In genomic region chr20:56924976-56925695, GRCh38 we compare ENCODE assay signal across 1 cellular context.
TF ChIP-seq lines count a peak whose summit lies in the region.

No MANE protein-coding gene starts in this region.

TF ChIP-seq in HEK293, 187 proteins besides CTCF, POLR2A, EP300 and RAD21 (continued from another document and continues in another):
- no peak for TF ChIP-seq AEBP2 (tag by site-specific recombination; IDR thresholded peaks at IDR 0.05; ENCODE audit: borderline replicate concordance)
- TF ChIP-seq GFI1B (tag by site-specific recombination; IDR thresholded peaks at IDR 0.05), result no peak
- TF ChIP-seq ZNF391 (tag by site-specific recombination; IDR thresholded peaks at IDR 0.05; ENCODE audit: borderline replicate concordance, low read depth), result peak; percentile 34; the same call in 1 of the 2 replicates
- no peak for TF ChIP-seq ZNF521 (tag by site-specific recombination; IDR thresholded peaks at IDR 0.05)
- TF ChIP-seq ZNF596 (tag by site-specific recombination; IDR thresholded peaks at IDR 0.05), result no peak
- peak; percentile 74 for TF ChIP-seq WT1 (tag by site-specific recombination; IDR thresholded peaks at IDR 0.05)
- TF ChIP-seq ZNF670 (tag by site-specific recombination; IDR thresholded peaks at IDR 0.05; ENCODE audit: low read depth), result no peak
- TF ChIP-seq ZNF544 (tag by site-specific recombination; IDR thresholded peaks at IDR 0.05), result no peak
- no peak for TF ChIP-seq ZBTB11 (tag by site-specific recombination; conservative IDR thresholded peaks at IDR 0.05; ENCODE audit: low read depth)
- TF ChIP-seq ZNF571 (tag by site-specific recombination; IDR thresholded peaks at IDR 0.05), result no peak
- no peak for TF ChIP-seq ZNF362 (tag by site-specific recombination; IDR thresholded peaks at IDR 0.05)
- peak; percentile 42; the same call in 1 of the 2 replicates for TF ChIP-seq PRDM10 (tag by site-specific recombination; IDR thresholded peaks at IDR 0.05)
- no peak for TF ChIP-seq ZNF132 (tag by site-specific recombination; IDR thresholded peaks at IDR 0.05; ENCODE audit: borderline replicate concordance)
- TF ChIP-seq ZNF548 (tag by site-specific recombination; IDR thresholded peaks at IDR 0.05), result no peak
- TF ChIP-seq ZNF341 (tag by site-specific recombination; IDR thresholded peaks at IDR 0.05; ENCODE audit: low read depth), result peak; percentile 41; the same call in 1 of the 2 replicates
- TF ChIP-seq ZNF280C (tag by site-specific recombination; IDR thresholded peaks at IDR 0.05), result no peak
- no peak for TF ChIP-seq ZSCAN16 (tag by site-specific recombination; IDR thresholded peaks at IDR 0.05)
- no peak for TF ChIP-seq ZNF112 (tag by site-specific recombination; IDR thresholded peaks at IDR 0.05)
- TF ChIP-seq ZNF658 (tag by site-specific recombination; IDR thresholded peaks at IDR 0.05), result no peak
- TF ChIP-seq ZNF792 (tag by site-specific recombination; IDR thresholded peaks at IDR 0.05), result no peak
- no peak for TF ChIP-seq ZBTB6 (tag by site-specific recombination; IDR thresholded peaks at IDR 0.05)
- peak; percentile 89 for TF ChIP-seq ZBTB26 (tag by site-specific recombination; optimal IDR thresholded peaks at IDR 0.05)
- TF ChIP-seq ZBTB10 (tag by site-specific recombination; IDR thresholded peaks at IDR 0.05), result peak; percentile 34; the same call in 1 of the 2 replicates
- TF ChIP-seq BCL6B (tag by site-specific recombination; IDR thresholded peaks at IDR 0.05), result no peak
- TF ChIP-seq ZBTB8A (tag by site-specific recombination; IDR thresholded peaks at IDR 0.05), result peak; percentile 98
- peak; percentile 69 for TF ChIP-seq ZFHX2 (tag by site-specific recombination; conservative IDR thresholded peaks at IDR 0.05)
- no peak for TF ChIP-seq REPIN1 (tag by site-specific recombination; IDR thresholded peaks at IDR 0.05; ENCODE audit: low read depth)
- peak; percentile 60 for TF ChIP-seq ZNF324 (tag by site-specific recombination; IDR thresholded peaks at IDR 0.05)
- no peak for TF ChIP-seq ZNF747 (tag by site-specific recombination; IDR thresholded peaks at IDR 0.05)
- TF ChIP-seq KLF8 (tag by site-specific recombination; IDR thresholded peaks at IDR 0.05), result peak; percentile 43; the same call in 1 of the 2 replicates
- no peak for TF ChIP-seq KLF7 (tag by site-specific recombination; IDR thresholded peaks at IDR 0.05; ENCODE audit: borderline replicate concordance)
- TF ChIP-seq ZNF488 (tag by site-specific recombination; IDR thresholded peaks at IDR 0.05), result peak; percentile 76
- TF ChIP-seq SP3 (tag by site-specific recombination; IDR thresholded peaks at IDR 0.05), result no peak
- no peak for TF ChIP-seq ZNF16 (tag by site-specific recombination; IDR thresholded peaks at IDR 0.05; ENCODE audit: low read depth)
- TF ChIP-seq ZNF366 (tag by site-specific recombination; conservative IDR thresholded peaks at IDR 0.05), result no peak
- no peak for TF ChIP-seq ZSCAN30 (tag by site-specific recombination; IDR thresholded peaks at IDR 0.05)
- TF ChIP-seq ZNF24 (tag by site-specific recombination; IDR thresholded peaks at IDR 0.05), result no peak; the same call in 1 of the 2 replicates
- TF ChIP-seq ZBTB17 (tag by site-specific recombination; IDR thresholded peaks at IDR 0.05), result peak; percentile 21
- TF ChIP-seq GLIS2 (tag by site-specific recombination; IDR thresholded peaks at IDR 0.05), result peak; percentile 84
- no peak for TF ChIP-seq OVOL3 (tag by site-specific recombination; IDR thresholded peaks at IDR 0.05)
- no peak for TF ChIP-seq ZNF558 (tag by site-specific recombination; IDR thresholded peaks at IDR 0.05)
- TF ChIP-seq HOXC10 (CRISPR knock-in tag; IDR thresholded peaks at IDR 0.05), result no peak
